In genomic region chr4:182877326-182877883, GRCh38 we compare ENCODE assay signal across 11 cellular contexts.
"Had no signal": no experiment of that assay in that cellular context is flagged by ENCODE, and none has a peak within 500 bp of the region (broad histone marks: within the 10 kb centered on the region; RNA-seq: fewer than 3 reads in every experiment).

No MANE protein-coding gene starts in this region.

- H3K27me3 ChIP-seq: breast epithelium, uterus had no signal

- H3K4me1 ChIP-seq: breast epithelium, uterus had no signal

- H3K4me1 Mint-ChIP-seq: activated naive CD8-positive, alpha-beta T cell treated with anti-CD3 and anti-CD28 coated beads for 36 hours; immature natural killer cell had no signal

- H3K36me3 ChIP-seq: breast epithelium, uterus had no signal

- H3K27ac Mint-ChIP-seq: activated CD4-positive, alpha-beta memory T cell treated with anti-CD3 and anti-CD28 coated beads for 36 hours; activated naive CD8-positive, alpha-beta T cell treated with anti-CD3 and anti-CD28 coated beads for 36 hours; immature natural killer cell; natural killer cell treated with Interleukin-12 subunit alpha and Interleukin-12 subunit beta and Interleukin-15 and Interleukin-18, amount 100 ng/mL, for 72 hours had no signal

- DNase-seq: activated CD4-positive, alpha-beta memory T cell treated with anti-CD3 and anti-CD28 coated beads for 36 hours; activated CD4-positive, CD25-positive, alpha-beta regulatory T cell treated with anti-CD3 and anti-CD28 coated beads, Interleukin-2, amount 50 U/mL, for 72 hours; activated gamma-delta T cell; activated naive CD8-positive, alpha-beta T cell treated with anti-CD3 and anti-CD28 coated beads for 36 hours; activated T-cell treated with anti-CD3 and anti-CD28 coated beads, Interleukin-2, amount 50 U/mL, for 48 hours; immature natural killer cell; left colon; mammary epithelial cell; uterus had no signal

- H3K27ac ChIP-seq: breast epithelium, uterus had no signal

- H3K27me3 Mint-ChIP-seq: activated CD4-positive, alpha-beta memory T cell treated with anti-CD3 and anti-CD28 coated beads for 36 hours; activated naive CD8-positive, alpha-beta T cell treated with anti-CD3 and anti-CD28 coated beads for 36 hours; natural killer cell treated with Interleukin-12 subunit alpha and Interleukin-12 subunit beta and Interleukin-15 and Interleukin-18, amount 100 ng/mL, for 72 hours had no signal

- H3K36me3 Mint-ChIP-seq: natural killer cell treated with Interleukin-12 subunit alpha and Interleukin-12 subunit beta and Interleukin-15 and Interleukin-18, amount 100 ng/mL, for 72 hours had no signal

- H3K4me3 Mint-ChIP-seq: activated CD4-positive, alpha-beta memory T cell treated with anti-CD3 and anti-CD28 coated beads for 36 hours; activated naive CD8-positive, alpha-beta T cell treated with anti-CD3 and anti-CD28 coated beads for 36 hours; immature natural killer cell; natural killer cell treated with Interleukin-12 subunit alpha and Interleukin-12 subunit beta and Interleukin-15 and Interleukin-18, amount 100 ng/mL, for 72 hours had no signal

- H3K9me3 Mint-ChIP-seq: activated CD4-positive, alpha-beta memory T cell treated with anti-CD3 and anti-CD28 coated beads for 36 hours; activated naive CD8-positive, alpha-beta T cell treated with anti-CD3 and anti-CD28 coated beads for 36 hours; immature natural killer cell; natural killer cell treated with Interleukin-12 subunit alpha and Interleukin-12 subunit beta and Interleukin-15 and Interleukin-18, amount 100 ng/mL, for 72 hours had no signal

- ATAC-seq: left colon; natural killer cell treated with Interleukin-12 subunit alpha and Interleukin-12 subunit beta and Interleukin-15 and Interleukin-18, amount 100 ng/mL, for 72 hours had no signal

- H3K9me3 ChIP-seq: breast epithelium, uterus had no signal

- H3K4me3 ChIP-seq: breast epithelium, uterus had no signal
